Comparison of ENCODE assay signal across 1 cellular context in the genomic region with DNA sequence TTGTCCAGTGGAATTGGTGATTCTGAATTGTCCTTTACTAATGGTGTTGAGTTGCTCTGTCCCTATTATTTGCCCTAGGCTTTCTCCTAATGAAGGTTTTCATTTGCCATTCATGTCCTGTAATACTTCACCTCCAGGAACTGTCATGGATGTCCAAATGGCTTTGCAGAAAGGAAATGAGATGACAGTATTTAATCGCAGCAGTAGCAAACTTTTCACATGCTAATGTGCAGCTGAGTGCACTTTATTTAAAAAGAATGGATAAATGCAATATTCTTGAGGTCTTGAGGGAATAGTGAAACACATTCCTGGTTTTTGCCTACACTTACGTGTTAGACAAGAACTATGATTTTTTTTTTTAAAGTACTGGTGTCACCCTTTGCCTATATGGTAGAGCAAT.
TF ChIP-seq lines count a peak whose summit lies in the region.

No MANE protein-coding gene starts in this region.

TF ChIP-seq in HepG2, 621 proteins besides CTCF, POLR2A, EP300 and RAD21 (continued from another document):
- TF ChIP-seq, protein P1, sequence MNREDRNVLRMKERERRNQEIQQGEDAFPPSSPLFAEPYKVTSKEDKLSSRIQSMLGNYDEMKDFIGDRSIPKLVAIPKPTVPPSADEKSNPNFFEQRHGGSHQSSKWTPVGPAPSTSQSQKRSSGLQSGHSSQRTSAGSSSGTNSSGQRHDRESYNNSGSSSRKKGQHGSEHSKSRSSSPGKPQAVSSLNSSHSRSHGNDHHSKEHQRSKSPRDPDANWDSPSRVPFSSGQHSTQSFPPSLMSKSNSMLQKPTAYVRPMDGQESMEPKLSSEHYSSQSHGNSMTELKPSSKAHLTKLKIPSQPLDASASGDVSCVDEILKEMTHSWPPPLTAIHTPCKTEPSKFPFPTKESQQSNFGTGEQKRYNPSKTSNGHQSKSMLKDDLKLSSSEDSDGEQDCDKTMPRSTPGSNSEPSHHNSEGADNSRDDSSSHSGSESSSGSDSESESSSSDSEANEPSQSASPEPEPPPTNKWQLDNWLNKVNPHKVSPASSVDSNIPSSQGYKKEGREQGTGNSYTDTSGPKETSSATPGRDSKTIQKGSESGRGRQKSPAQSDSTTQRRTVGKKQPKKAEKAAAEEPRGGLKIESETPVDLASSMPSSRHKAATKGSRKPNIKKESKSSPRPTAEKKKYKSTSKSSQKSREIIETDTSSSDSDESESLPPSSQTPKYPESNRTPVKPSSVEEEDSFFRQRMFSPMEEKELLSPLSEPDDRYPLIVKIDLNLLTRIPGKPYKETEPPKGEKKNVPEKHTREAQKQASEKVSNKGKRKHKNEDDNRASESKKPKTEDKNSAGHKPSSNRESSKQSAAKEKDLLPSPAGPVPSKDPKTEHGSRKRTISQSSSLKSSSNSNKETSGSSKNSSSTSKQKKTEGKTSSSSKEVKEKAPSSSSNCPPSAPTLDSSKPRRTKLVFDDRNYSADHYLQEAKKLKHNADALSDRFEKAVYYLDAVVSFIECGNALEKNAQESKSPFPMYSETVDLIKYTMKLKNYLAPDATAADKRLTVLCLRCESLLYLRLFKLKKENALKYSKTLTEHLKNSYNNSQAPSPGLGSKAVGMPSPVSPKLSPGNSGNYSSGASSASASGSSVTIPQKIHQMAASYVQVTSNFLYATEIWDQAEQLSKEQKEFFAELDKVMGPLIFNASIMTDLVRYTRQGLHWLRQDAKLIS (CRISPR knock-in tag; IDR thresholded peaks at IDR 0.05) = no peak
- TF ChIP-seq ZNF331 (CRISPR knock-in tag; IDR thresholded peaks at IDR 0.05) (no peak), ZNF549 (CRISPR knock-in tag; IDR thresholded peaks at IDR 0.05) (no peak), ZNF780A (CRISPR knock-in tag; IDR thresholded peaks at IDR 0.05) (no peak)
TF ChIP-seq in HepG2: peak in this region for 0.
